31 cellular contexts compared by ENCODE assay signal in the genomic region with DNA sequence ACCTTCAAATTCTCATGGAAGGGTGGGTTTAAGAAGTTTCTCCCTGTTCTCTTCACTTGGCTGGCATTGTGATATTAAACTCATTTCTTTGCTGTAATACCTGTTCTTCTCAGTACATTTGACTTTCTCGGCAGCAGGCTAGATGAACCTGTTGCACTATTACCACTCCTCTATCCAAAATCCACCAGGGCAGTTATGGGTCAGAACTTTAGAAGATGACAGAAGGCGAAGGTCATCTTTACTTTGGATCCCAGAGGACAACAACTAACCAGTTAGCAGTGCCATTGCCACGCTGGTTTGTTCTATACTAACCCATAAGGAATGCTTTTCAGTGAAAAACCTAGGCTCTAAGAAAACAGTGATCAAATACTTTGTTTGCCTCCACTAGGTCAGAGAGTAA.
"Had no signal": no experiment of that assay in that cellular context is flagged by ENCODE, and none has a peak within 500 bp of the region (broad histone marks: within the 10 kb centered on the region; RNA-seq: fewer than 3 reads in every experiment).

No MANE protein-coding gene starts in this region.

- H3K27me3 Mint-ChIP-seq: activated B cell treated with CpG ODN at 0.5 μM for 24 hours; activated CD8-positive, alpha-beta T cell treated with anti-CD3 and anti-CD28 coated beads for 36 hours; activated naive CD8-positive, alpha-beta T cell; activated T-helper 17 cell treated with anti-CD3 and anti-CD28 coated beads, Interleukin-2, amount 50 U/mL, for 72 hours; central memory CD8-positive, alpha-beta T cell; T-helper 17 cell had no signal

- H3K4me3 ChIP-seq: coronary artery, dorsolateral prefrontal cortex, gastrocnemius medialis had no signal

- H3K9me3 ChIP-seq: gastrocnemius medialis had no signal

- H3K9me3 Mint-ChIP-seq: activated B cell treated with CpG ODN at 0.5 μM for 24 hours; activated CD8-positive, alpha-beta T cell treated with anti-CD3 and anti-CD28 coated beads for 36 hours; dendritic cell treated with granulocyte-macrophage colony-stimulating factor and Interleukin-4, amounts not matched to agents 40 ng/mL and 50 ng/mL, for 4 days; endodermal cell; T-helper 2 cell treated with Interferon-gamma antibody and Interleukin-4, amounts not matched to agents 5 μg/mL and 100 μg/mL, for 36 hours had no signal

- H3K27ac Mint-ChIP-seq: activated B cell treated with CpG ODN at 0.5 μM for 24 hours; activated CD8-positive, alpha-beta T cell treated with anti-CD3 and anti-CD28 coated beads for 36 hours; activated naive CD8-positive, alpha-beta T cell; activated T-helper 17 cell treated with anti-CD3 and anti-CD28 coated beads, Interleukin-2, amount 50 U/mL, for 72 hours; dendritic cell treated with granulocyte-macrophage colony-stimulating factor and Interleukin-4, amounts not matched to agents 40 ng/mL and 50 ng/mL, for 4 days; endodermal cell; T-helper 17 cell; T-helper 2 cell treated with Interferon-gamma antibody and Interleukin-4, amounts not matched to agents 5 μg/mL and 100 μg/mL, for 36 hours had no signal

- H3K4me3 Mint-ChIP-seq: activated B cell treated with CpG ODN at 0.5 μM for 24 hours; activated CD8-positive, alpha-beta T cell treated with anti-CD3 and anti-CD28 coated beads for 36 hours; activated naive CD8-positive, alpha-beta T cell; activated T-cell treated with anti-CD3 and anti-CD28 coated beads, Interleukin-2, amount 50 U/mL, for 4 hours; activated T-helper 17 cell treated with anti-CD3 and anti-CD28 coated beads, Interleukin-2, amount 50 U/mL, for 72 hours; central memory CD8-positive, alpha-beta T cell; dendritic cell treated with granulocyte-macrophage colony-stimulating factor and Interleukin-4, amounts not matched to agents 40 ng/mL and 50 ng/mL, for 4 days; endodermal cell; T-helper 17 cell; T-helper 2 cell treated with Interferon-gamma antibody and Interleukin-4, amounts not matched to agents 5 μg/mL and 100 μg/mL, for 36 hours had no signal

- H3K36me3 ChIP-seq: brain microvascular endothelial cell, gastrocnemius medialis, WERI-Rb-1 had no signal

- ATAC-seq: activated CD4-positive, CD25-positive, alpha-beta regulatory T cell treated with anti-CD3 and anti-CD28 coated beads, Interleukin-2, amount 50 U/mL, for 24 hours; activated CD8-positive, alpha-beta T cell treated with anti-CD3 and anti-CD28 coated beads for 36 hours; activated T-cell treated with anti-CD3 and anti-CD28 coated beads, Interleukin-2, amount 50 U/mL, for 4 hours; activated T-helper 17 cell treated with anti-CD3 and anti-CD28 coated beads, Interleukin-2, amount 50 U/mL, for 72 hours; esophagus mucosa; foreskin keratinocyte; gastrocnemius medialis; T-helper 17 cell had no signal

- H3K27me3 ChIP-seq: gastrocnemius medialis had no signal

- DNase-seq: activated B cell treated with CpG ODN at 0.5 μM for 24 hours; activated CD4-positive, alpha-beta T cell treated with anti-CD3 and anti-CD28 coated beads for 48 hours; activated CD4-positive, alpha-beta T cell treated with anti-CD3 and anti-CD28 coated beads, Interleukin-2, amount 50 U/mL, for 1 hour; activated CD4-positive, alpha-beta T cell treated with anti-CD3 and anti-CD28 coated beads, Interleukin-2, amount 50 U/mL, for 48 hours; activated CD8-positive, alpha-beta memory T cell treated with anti-CD3 and anti-CD28 coated beads for 24 hours; activated CD8-positive, alpha-beta T cell treated with anti-CD3 and anti-CD28 coated beads for 36 hours; activated effector memory CD4-positive, alpha-beta T cell treated with Interleukin-2 at 50 U/mL for 16 hours; activated gamma-delta T cell treated with Interleukin-2 at 50 U/mL for 16 hours; activated naive CD4-positive, alpha-beta T cell treated with anti-CD3 and anti-CD28 coated beads, Interleukin-2, amount 50 U/mL, for 16 hours; activated naive CD4-positive, alpha-beta T cell treated with Interleukin-2 at 50 U/mL for 16 hours; activated T-cell treated with anti-CD3 and anti-CD28 coated beads, Interleukin-2, amount 50 U/mL, for 4 hours; amniotic stem cell; anterior cingulate cortex; brain microvascular endothelial cell; dorsolateral prefrontal cortex; effector memory CD4-positive, alpha-beta T cell; endodermal cell; foreskin keratinocyte; gastrocnemius medialis; T-helper 1 cell; T-helper 17 cell; T1000; WERI-Rb-1 had no signal

- H3K4me1 ChIP-seq: foreskin keratinocyte, gastrocnemius medialis had no signal

- H3K36me3 Mint-ChIP-seq: activated naive CD8-positive, alpha-beta T cell had no signal

- H3K4me1 Mint-ChIP-seq: activated B cell treated with CpG ODN at 0.5 μM for 24 hours; activated T-helper 17 cell treated with anti-CD3 and anti-CD28 coated beads, Interleukin-2, amount 50 U/mL, for 72 hours; central memory CD8-positive, alpha-beta T cell; T-helper 17 cell had no signal

- H3K27ac ChIP-seq: brain microvascular endothelial cell, coronary artery, dorsolateral prefrontal cortex, foreskin keratinocyte, gastrocnemius medialis, WERI-Rb-1 had no signal
